ENCODE assay signal across 28 cellular contexts in the genomic region with DNA sequence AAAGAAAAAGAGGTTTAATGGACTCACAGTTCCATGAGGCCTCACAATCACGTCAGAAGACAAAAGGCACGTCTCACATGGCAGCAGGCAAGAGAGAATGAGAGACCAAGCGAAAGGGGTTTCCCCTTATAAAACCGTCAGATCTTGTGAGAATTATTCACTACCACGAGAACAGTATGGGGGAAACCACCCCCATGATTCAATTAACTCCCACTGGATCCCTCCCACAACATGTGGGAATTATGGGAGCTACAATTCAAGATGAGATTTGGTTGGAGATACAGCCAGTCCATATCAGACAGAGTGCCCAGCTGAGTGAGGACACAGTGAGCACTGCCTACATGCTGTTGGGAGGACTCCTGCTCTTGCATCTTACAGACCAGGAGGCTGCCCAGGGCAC.
"Had no signal": no experiment of that assay in that cellular context is flagged by ENCODE, and none has a peak within 500 bp of the region (broad histone marks: within the 10 kb centered on the region; RNA-seq: fewer than 3 reads in every experiment).

No MANE protein-coding gene starts in this region.

- H3K27ac ChIP-seq: neutrophil, ovary, parathyroid adenoma, psoas muscle, right lobe of liver, sigmoid colon, stomach, thoracic aorta, thyroid gland, tibial nerve, upper lobe of left lung, vagina had no signal

- H3K9me3 Mint-ChIP-seq: natural killer cell; nephron; stimulated activated effector memory CD8-positive, alpha-beta T cell treated with anti-CD3 and anti-CD28 coated beads, Interleukin-12 subunit alpha, Interleukin-12 subunit beta, amount 100 ng/mL, for 72 hours; stimulated activated naive CD8-positive, alpha-beta T cell treated with anti-CD3 and anti-CD28 coated beads, Interleukin-15, Interleukin-2, amounts not matched to agents 100 ng/mL and 50 ng/mL, for 24 hours had no signal

- H3K36me3 Mint-ChIP-seq: natural killer cell; stimulated activated effector memory CD8-positive, alpha-beta T cell treated with anti-CD3 and anti-CD28 coated beads, Interleukin-12 subunit alpha, Interleukin-12 subunit beta, amount 100 ng/mL, for 72 hours; stimulated activated naive B cell treated with anti-CD40 and anti-IgM and Interleukin-4, amounts not matched to agents 10 μg/mL and 1 μg/mL and 100 μg/mL, for 72 hours had no signal

- H3K4me3 ChIP-seq: ovary, psoas muscle, right lobe of liver, sigmoid colon, stomach, thoracic aorta, thyroid gland, tibial nerve, upper lobe of left lung, vagina had no signal

- H3K36me3 ChIP-seq: neutrophil, ovary, right lobe of liver, sigmoid colon, stomach, thoracic aorta, thyroid gland, tibial nerve, upper lobe of left lung, vagina had no signal

- H3K9me3 ChIP-seq: neutrophil, ovary, psoas muscle, right lobe of liver, sigmoid colon, stomach, thoracic aorta, thyroid gland, tibial nerve, upper lobe of left lung, vagina had no signal

- H3K4me1 Mint-ChIP-seq: natural killer cell; stimulated activated effector memory CD8-positive, alpha-beta T cell treated with anti-CD3 and anti-CD28 coated beads, Interleukin-12 subunit alpha, Interleukin-12 subunit beta, amount 100 ng/mL, for 72 hours; stimulated activated naive B cell treated with anti-CD40 and anti-IgM and Interleukin-4, amounts not matched to agents 10 μg/mL and 1 μg/mL and 100 μg/mL, for 72 hours had no signal

- DNase-seq: natural killer cell; nucleus accumbens; ovary; posterior cingulate gyrus; psoas muscle; right cardiac atrium; right lobe of liver; sigmoid colon; small intestine; stimulated activated CD4-positive, alpha-beta T cell treated with anti-CD3 and anti-CD28 coated beads, Interleukin-15, amount 100 ng/mL, for 24 hours; stimulated activated CD4-positive, alpha-beta T cell treated with anti-CD3 and anti-CD28 coated beads, Interleukin-2, amount 100 ng/mL, for 24 hours; stimulated activated CD4-positive, alpha-beta T cell treated with anti-CD3 and anti-CD28 coated beads, Interleukin-2, amount 100 ng/mL, for 48 hours; stimulated activated CD4-positive, alpha-beta T cell treated with anti-CD3 and anti-CD28 coated beads, Interleukin-4, amount 100 ng/mL, for 24 hours; stimulated activated naive B cell treated with anti-CD40 and anti-IgM and Interleukin-4, amounts not matched to agents 10 μg/mL and 1 μg/mL and 100 μg/mL, for 72 hours; stimulated activated naive CD4-positive, alpha-beta T cell treated with Interleukin-2 at 50 U/mL for 16 hours; stomach; thyroid gland; trophoblast cell; upper lobe of left lung had no signal

- H3K9ac ChIP-seq: parathyroid adenoma had no signal

- H3K27ac Mint-ChIP-seq: natural killer cell; nephron; progenitor cell of endocrine pancreas; stimulated activated effector memory CD8-positive, alpha-beta T cell treated with anti-CD3 and anti-CD28 coated beads, Interleukin-12 subunit alpha, Interleukin-12 subunit beta, amount 100 ng/mL, for 72 hours; stimulated activated naive B cell treated with anti-CD40 and anti-IgM and Interleukin-4, amounts not matched to agents 10 μg/mL and 1 μg/mL and 100 μg/mL, for 72 hours; stimulated activated naive CD8-positive, alpha-beta T cell treated with anti-CD3 and anti-CD28 coated beads, Interleukin-15, Interleukin-2, amounts not matched to agents 100 ng/mL and 50 ng/mL, for 24 hours had no signal

- ATAC-seq: natural killer cell; psoas muscle; right cardiac atrium; stimulated activated effector memory CD8-positive, alpha-beta T cell treated with anti-CD3 and anti-CD28 coated beads, Interleukin-12 subunit alpha, Interleukin-12 subunit beta, amount 100 ng/mL, for 72 hours; stimulated activated naive B cell treated with anti-CD40 and anti-IgM and Interleukin-4, amounts not matched to agents 10 μg/mL and 1 μg/mL and 100 μg/mL, for 72 hours had no signal

- H3K4me3 Mint-ChIP-seq: natural killer cell; nephron; stimulated activated effector memory CD8-positive, alpha-beta T cell treated with anti-CD3 and anti-CD28 coated beads, Interleukin-12 subunit alpha, Interleukin-12 subunit beta, amount 100 ng/mL, for 72 hours; stimulated activated naive B cell treated with anti-CD40 and anti-IgM and Interleukin-4, amounts not matched to agents 10 μg/mL and 1 μg/mL and 100 μg/mL, for 72 hours; stimulated activated naive CD8-positive, alpha-beta T cell treated with anti-CD3 and anti-CD28 coated beads, Interleukin-15, Interleukin-2, amounts not matched to agents 100 ng/mL and 50 ng/mL, for 24 hours had no signal

- H3K27me3 ChIP-seq: neutrophil, ovary, right lobe of liver, sigmoid colon, stomach, thyroid gland, tibial nerve, upper lobe of left lung, vagina had no signal

- H3K4me1 ChIP-seq: parathyroid adenoma, psoas muscle, right lobe of liver, tibial nerve, upper lobe of left lung, vagina had no signal
